Comparison of ENCODE assay signal across 20 cellular contexts in the genomic region with DNA sequence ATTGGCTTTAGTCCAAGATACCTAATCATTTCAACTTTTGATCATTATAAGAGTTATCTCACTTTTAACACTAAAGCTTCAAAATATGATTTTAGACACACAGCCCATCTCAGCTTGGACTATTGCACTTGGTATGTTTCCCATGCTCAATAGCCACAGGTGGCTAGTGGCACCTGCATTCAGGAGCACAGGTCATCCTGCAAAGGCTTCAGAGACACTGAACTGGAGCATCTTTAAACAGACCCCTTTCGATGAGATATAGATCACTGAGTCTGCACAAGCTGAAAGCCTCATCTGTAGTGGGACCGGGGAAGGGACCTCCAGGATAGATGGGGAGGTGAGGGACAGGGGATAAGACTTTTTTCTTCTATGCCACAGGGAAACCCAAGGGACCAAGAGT.
"Had no signal": no experiment of that assay in that cellular context is flagged by ENCODE, and none has a peak within 500 bp of the region (broad histone marks: within the 10 kb centered on the region; RNA-seq: fewer than 3 reads in every experiment).

No MANE protein-coding gene starts in this region.

- H3K9me3 Mint-ChIP-seq: T-cell had no signal

- H3K27ac ChIP-seq: HL-60, RWPE1 had no signal

- DNase-seq: Karpas-422, KG1, MM.1S, NCI-H1092 treated with DMSO at 0.1 percent for 48 hours, NCI-H1436, NCI-H187, NCI-H2029, NCI-H2081 treated with DMSO at 0.1 percent for 48 hours, NCI-H2171, NCI-H446, NCI-H510A, NCI-H524 treated with DMSO at 0.1 percent for 48 hours, NCI-H69, NCI-H774, SHP77, SW 1271, T-cell had no signal

- H3K27me3 Mint-ChIP-seq: T-cell had no signal

- ATAC-seq: Panc1 had no signal

- H3K36me3 Mint-ChIP-seq: T-cell had no signal
